ENCODE assay signal across 8 cellular contexts in the genomic region with DNA sequence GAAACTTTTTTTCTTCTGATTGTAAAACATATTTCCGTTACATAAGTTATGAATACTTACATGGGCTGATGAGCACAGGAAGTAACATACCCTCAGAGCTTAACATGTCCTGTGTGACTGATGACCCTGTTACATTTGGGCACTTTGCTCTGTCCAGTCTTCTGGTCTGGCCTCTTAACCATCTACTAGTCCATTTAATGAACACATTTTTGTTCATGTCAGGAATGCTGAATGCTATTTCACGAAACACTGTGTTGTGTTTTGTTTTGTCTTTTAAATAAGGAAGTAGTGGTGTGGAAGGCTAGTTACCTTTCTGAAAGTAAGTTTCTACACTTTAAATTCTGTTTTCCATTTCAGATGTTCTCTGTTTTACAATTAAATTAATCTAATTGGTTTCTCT.
A peak's percentile ranks its signal among the peaks of the same experiment; 100 is the strongest.
DNase-seq lines count a peak whose midpoint lies in the region; ATAC-seq and TF ChIP-seq lines count a peak whose summit lies in the region.

No MANE protein-coding gene starts in this region.

- H3K79me2 ChIP-seq in smooth muscle cell (ENCODE audit: low read depth): peaks cover 78% of the 10 kb centered on the region

- WGBS in smooth muscle cell (ENCODE audit: low lambda C conversion rate): 85% methylated on average over 2 of the region's 2 CpGs
- WGBS in body of pancreas, 2 donors: 70 to 91% methylated on average over 2 of the region's 2 CpGs

- no peak overlapping the region for H3K4me3 Mint-ChIP-seq in activated T-cell treated with anti-CD3 and anti-CD28 coated beads, Interleukin-2, amount 50 U/mL, for 24 hours

- H4K20me1 ChIP-seq in smooth muscle cell (ENCODE audit: low read depth): peaks cover 96% of the 10 kb centered on the region

- TF ChIP-seq POLR2A in body of pancreas (IDR thresholded peaks at IDR 0.05): no peak

- no peak for TF ChIP-seq CTCF in smooth muscle cell (IDR thresholded peaks at IDR 0.05; ENCODE audit: borderline replicate concordance, insufficient read depth, poor library complexity, severe bottlenecking)
- no peak for TF ChIP-seq CTCF in body of pancreas (IDR thresholded peaks at IDR 0.05)

- no peaks in the 10 kb centered on the region for H3K36me3 ChIP-seq in smooth muscle cell (ENCODE audit: low read depth)
- H3K36me3 ChIP-seq in body of pancreas (replicated peaks in 1 of 2; ENCODE audit: insufficient read depth in 1 of 2, low read depth in 2 of 2): peaks cover 0 to 2% of the 10 kb centered on the region in 2 donors

- H2AFZ ChIP-seq in smooth muscle cell (ENCODE audit: low read depth): no peak overlapping the region

- H3K9me3 ChIP-seq in smooth muscle cell (replicated peaks; ENCODE audit: low read depth) (no peaks in the 10 kb centered on the region), body of pancreas (no peaks in the 10 kb centered on the region)

- in situ Hi-C loops in KBM-7 (cut with MboI; ENCODE audit: low pct_unique_long_range_greater_than_20kb, low sequenced_read_pairs): no loop called here

- ATAC-seq in HG02678 (IDR thresholded peaks at IDR 0.05; ENCODE audit: unreplicated experiment) (peak; percentile 44), body of pancreas (no peak)

- peaks cover 78% of the 10 kb centered on the region for H3K36me3 Mint-ChIP-seq in activated T-cell treated with anti-CD3 and anti-CD28 coated beads, Interleukin-2, amount 50 U/mL, for 24 hours (ENCODE audit: low read depth)

- H3K4me1 ChIP-seq in smooth muscle cell (ENCODE audit: low read depth): no peaks in the 10 kb centered on the region
- peaks cover 6% of the 10 kb centered on the region for H3K4me1 ChIP-seq in body of pancreas

- H3K27me3 ChIP-seq in smooth muscle cell (ENCODE audit: low read depth) (no peaks in the 10 kb centered on the region), body of pancreas (no peaks in the 10 kb centered on the region)

- H3K27ac Mint-ChIP-seq in activated T-cell treated with anti-CD3 and anti-CD28 coated beads, Interleukin-2, amount 50 U/mL, for 24 hours: peak overlapping the region; percentile 60

- intact Hi-C loops in body of pancreas (cut with DNase I): no loop called here

- H3K9me3 Mint-ChIP-seq in activated T-cell treated with anti-CD3 and anti-CD28 coated beads, Interleukin-2, amount 50 U/mL, for 24 hours: no peaks in the 10 kb centered on the region

- DNase-seq in activated T-cell treated with anti-CD3 and anti-CD28 coated beads, Interleukin-2, amount 50 U/mL, for 24 hours: no peak
- DNase-seq in activated T-cell treated with anti-CD3 and anti-CD28 coated beads, Interleukin-2, amount 50 U/mL, for 48 hours: no peak
- DNase-seq in KBM-7 (peak; percentile 28), smooth muscle cell (lab: John Stamatoyannopoulos, UW; ENCODE audit: unreplicated experiment) (no peak), body of pancreas (no peak)
- DNase-seq in activated CD4-positive, alpha-beta T cell treated with anti-CD3 and anti-CD28 coated beads for 1 hour: no peak
- DNase-seq in activated naive CD4-positive, alpha-beta T cell treated with anti-CD3 and anti-CD28 coated beads, Interleukin-2, amount 50 U/mL, for 16 hours: no peak

- no peaks in the 10 kb centered on the region for H3F3A ChIP-seq in smooth muscle cell (ENCODE audit: low read depth)

- H3K4me2 ChIP-seq in smooth muscle cell: no peak overlapping the region

- H3K27me3 Mint-ChIP-seq in activated T-cell treated with anti-CD3 and anti-CD28 coated beads, Interleukin-2, amount 50 U/mL, for 24 hours: no peaks in the 10 kb centered on the region

- H3K4me3 ChIP-seq in smooth muscle cell (no peak overlapping the region), body of pancreas (no peak overlapping the region)

- peak overlapping the region; percentile 17 for H3K27ac ChIP-seq in smooth muscle cell (ENCODE audit: low read depth)
- H3K27ac ChIP-seq in body of pancreas: no peak overlapping the region

- peaks cover 58% of the 10 kb centered on the region for H3K4me1 Mint-ChIP-seq in activated T-cell treated with anti-CD3 and anti-CD28 coated beads, Interleukin-2, amount 50 U/mL, for 24 hours (ENCODE audit: low read depth)

- H3K9ac ChIP-seq in smooth muscle cell (ENCODE audit: low read depth): no peak overlapping the region
